ENCODE assay signal across 8 cellular contexts in genomic region chr3:127671523-127672428, GRCh38. TPM values are rescaled to one million over a fixed set of nuclear protein-coding genes. Genes with fewer than 3 reads are reported as not detected.
A peak's percentile ranks its signal among the peaks of the same experiment; 100 is the strongest.
DNase-seq lines count a peak whose midpoint lies in the region; ATAC-seq and TF ChIP-seq lines count a peak whose summit lies in the region.

No MANE protein-coding gene starts in this region.

- peaks cover 0 to 19% (median 0%) of the 10 kb centered on the region in 3 donors for H3K36me3 ChIP-seq in tibial nerve

- no peak for TF ChIP-seq EP300 in tibial nerve (IDR thresholded peaks at IDR 0.05)

- peak; percentile 45 for DNase-seq in effector CD8-positive, alpha-beta T cell (lab: John Stamatoyannopoulos, UW)
- DNase-seq in tibial nerve (ENCODE audit: low spot score in 2 of 2): peak in 1 of 2 donors; percentile 13

- no peak for TF ChIP-seq POLR2A in tibial nerve (IDR thresholded peaks at IDR 0.05)

- H3K27ac ChIP-seq in 22Rv1 (peak overlapping the region; percentile 73), tibial nerve (peak overlapping the region; percentile 80 to 96 (median 94))

- peak; percentile 6 for ATAC-seq in GM18907 (IDR thresholded peaks at IDR 0.05; ENCODE audit: unreplicated experiment)
- peak; percentile 14 for ATAC-seq in HG03175 (IDR thresholded peaks at IDR 0.05; ENCODE audit: unreplicated experiment)
- ATAC-seq in activated CD4-positive, CD25-positive, alpha-beta regulatory T cell treated with anti-CD3 and anti-CD28 coated beads, Interleukin-2, amount 50 U/mL, for 24 hours: peak; percentile 2 to 8
- no peak for ATAC-seq in GM18873 (IDR thresholded peaks at IDR 0.05; ENCODE audit: low FRiP score, unreplicated experiment)

- peaks cover 43% of the 10 kb centered on the region for H3K4me1 ChIP-seq in mononuclear cell (ENCODE audit: insufficient read depth, low read length)
- peaks cover 0 to 43% (median 18%) of the 10 kb centered on the region in 4 donors for H3K4me1 ChIP-seq in tibial nerve

- H3K27me3 ChIP-seq in mononuclear cell (ENCODE audit: insufficient read depth, low read length) (no peaks in the 10 kb centered on the region), tibial nerve (no peaks in the 10 kb centered on the region)

- TF ChIP-seq CTCF in 22Rv1 (IDR thresholded peaks at IDR 0.05) (no peak), tibial nerve (IDR thresholded peaks at IDR 0.05) (no peak)

- H3K4me3 ChIP-seq in mononuclear cell (ENCODE audit: low read length) (peak overlapping the region; percentile 70), tibial nerve (peak overlapping the region; percentile 71 to 82 (median 76))

- 32 to 47% methylated on average over 20 to 31 of the region's 44 CpGs for WGBS in tibial nerve, 2 donors

- H3K9me3 ChIP-seq in mononuclear cell (ENCODE audit: low read depth, low read length) (no peaks in the 10 kb centered on the region), tibial nerve (no peaks in the 10 kb centered on the region)

RNA-seq across cellular contexts. Expression of gene ABTB1, which starts 1.0 kb away (rescaled TPM):
- total RNA-seq in mononuclear cell (27.3 TPM), tibial nerve (100 to 1,000 TPM in 3 of 4 donors, 10 to 100 TPM in 1; 86.4 to 134 (median 121) TPM)

RNA-seq across cellular contexts. Expression of gene PODXL2, which starts 42.8 kb away (rescaled TPM):
- total RNA-seq in mononuclear cell: 1.9 TPM
- 10 to 100 TPM; 12.7 to 19.8 (median 14.1) TPM for total RNA-seq in tibial nerve
